19 cellular contexts compared by ENCODE assay signal in the genomic region with DNA sequence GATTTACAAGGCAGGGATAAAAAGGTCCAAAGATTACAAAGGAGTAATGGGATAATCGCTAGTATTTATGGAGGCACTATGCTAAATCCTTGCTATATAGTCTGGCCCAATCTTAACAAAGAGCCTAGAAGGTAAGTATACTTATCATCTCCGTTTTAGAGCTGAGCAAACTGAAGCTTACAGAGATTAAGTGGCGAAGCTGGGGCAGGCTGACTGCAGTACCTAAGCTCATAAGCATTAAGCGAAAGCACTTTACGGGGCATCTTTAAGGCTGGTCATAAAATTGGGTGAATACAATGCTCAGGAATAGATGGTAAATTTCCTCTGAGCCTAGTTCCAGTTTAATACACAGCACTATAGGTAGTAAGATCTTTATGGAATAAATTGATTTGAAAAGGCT. TPM values are rescaled to one million over a fixed set of nuclear protein-coding genes. Genes with fewer than 3 reads are reported as not detected.
DNase-seq lines count a peak whose midpoint lies in the region; ATAC-seq, FAIRE-seq and TF ChIP-seq lines count a peak whose summit lies in the region.
"Had no signal": no experiment of that assay in that cellular context is flagged by ENCODE, and none has a peak within 500 bp of the region (broad histone marks: within the 10 kb centered on the region; RNA-seq: fewer than 3 reads in every experiment).

No MANE protein-coding gene starts in this region.

- no peak for TF ChIP-seq EP300 in K562 (IDR thresholded peaks at IDR 0.05; ENCODE audit: low read length)

- no peak for TF ChIP-seq CTCF in K562 (IDR thresholded peaks at IDR 0.05 in 2 of 3, conservative IDR thresholded peaks at IDR 0.05 in 1 of 3; ENCODE audit: insufficient read depth in 2 of 3, low read depth in 1 of 3, low read length in 3 of 3)
- no peak for TF ChIP-seq CTCF in smooth muscle cell (IDR thresholded peaks at IDR 0.05; ENCODE audit: borderline replicate concordance, insufficient read depth, poor library complexity, severe bottlenecking)
- no peak for TF ChIP-seq CTCF in colonic mucosa (IDR thresholded peaks at IDR 0.05)

- no peaks in the 10 kb centered on the region for H3K9me1 ChIP-seq in K562 (ENCODE audit: control insufficient read depth, insufficient read depth, low read length)

- H3K9ac ChIP-seq in K562 (ENCODE audit: insufficient read depth in 1 of 2, low read depth in 2 of 2, low read length in 2 of 2) (no peak overlapping the region), smooth muscle cell (ENCODE audit: low read depth) (no peak overlapping the region), colonic mucosa (ENCODE audit: low read depth in 2 of 2, low read length in 2 of 2) (no peak overlapping the region)

- ATAC-seq in K562 (no peak), HG03175 (IDR thresholded peaks at IDR 0.05; ENCODE audit: unreplicated experiment) (no peak)
- ATAC-seq: HepG2 had no signal

- H3K27me3 ChIP-seq in K562 (ENCODE audit: control insufficient read depth in 2 of 2, insufficient read depth in 2 of 2, low read length in 2 of 2) (no peaks in the 10 kb centered on the region), smooth muscle cell (ENCODE audit: low read depth) (no peaks in the 10 kb centered on the region), colonic mucosa (no peaks in the 10 kb centered on the region)

- no peaks in the 10 kb centered on the region for H4K20me1 ChIP-seq in K562 (replicated peaks; ENCODE audit: control insufficient read depth, insufficient read depth, low read length)
- H4K20me1 ChIP-seq in smooth muscle cell (ENCODE audit: low read depth): no peaks in the 10 kb centered on the region

- FAIRE-seq in K562 (lab: Jason Lieb, UNC): no peak
- FAIRE-seq: H1, HepG2 had no signal

- CTCF ChIA-PET in K562 (lab: Yijun Ruan, JAX; ENCODE audit: low intra/inter-chr PET ratio): no interaction called here

- no TSS peak for BruUV-seq in K562 (replicated peaks; lab: Mats Ljungman, UMichigan)

- H3K4me3 ChIP-seq in K562: no peak overlapping the region
- H3K4me3 ChIP-seq in smooth muscle cell: no peak overlapping the region
- no peak overlapping the region for H3K4me3 ChIP-seq in colonic mucosa
- H3K4me3 ChIP-seq: SK-N-MC had no signal

- no peaks in the 10 kb centered on the region for H3K9me3 ChIP-seq in K562 (replicated peaks; ENCODE audit: control insufficient read depth, insufficient read depth, low read depth, low read length)
- H3K9me3 ChIP-seq in smooth muscle cell (replicated peaks; ENCODE audit: low read depth): no peaks in the 10 kb centered on the region
- H3K9me3 ChIP-seq in colonic mucosa: no peaks in the 10 kb centered on the region

- H3K36me3 ChIP-seq in K562 (ENCODE audit: control insufficient read depth, insufficient read depth, low read length) (no peaks in the 10 kb centered on the region), smooth muscle cell (ENCODE audit: low read depth) (no peaks in the 10 kb centered on the region), colonic mucosa (no peaks in the 10 kb centered on the region)

- 50% methylated on average over 5 of the region's 5 CpGs for WGBS in K562 (ENCODE audit: insufficient coverage, low coverage, missing lambda C conversion rate)
- WGBS in smooth muscle cell (ENCODE audit: low lambda C conversion rate): 55% methylated on average over 5 of the region's 5 CpGs

- TF ChIP-seq POLR2A in K562 (conservative IDR thresholded peaks at IDR 0.05): no peak

- H3K4me2 ChIP-seq in K562 (ENCODE audit: insufficient read depth, low read length) (no peak overlapping the region), smooth muscle cell (peak overlapping the region; percentile 0)

- POLR2A ChIA-PET in K562 (lab: Yijun Ruan, JAX): interaction anchor here (0.9 to 1.5 kb wide), 2 partner anchors 21 to 95 kb away, joined by 4 read pairs; no protein-coding TSS in a partner anchor

- in situ Hi-C loops in K562 (cut with MboI): no loop called here

- DNase-seq in DMS153 (lab: John Stamatoyannopoulos, UW) (peak; percentile 24), NCI-H1436 treated with DMSO at 0.1 percent for 48 hours (lab: John Stamatoyannopoulos, UW) (peak; percentile 46), K562 (ENCODE audit: extremely low read depth in 1 of 4, low spot score in 3 of 4) (no peak), smooth muscle cell (lab: John Stamatoyannopoulos, UW; ENCODE audit: unreplicated experiment) (no peak), colonic mucosa (no peak), AG08395 (ENCODE audit: low spot score) (no peak)
- DNase-seq: COR-L47, DMS79 treated with DMSO at 0.1 percent for 48 hours, KG1, NCI-H1417 treated with DMSO at 0.1 percent for 48 hours, NCI-H2029, NCI-H510A, NCI-H748 treated with DMSO at 0.1 percent for 48 hours, OCI-M1, Right ventricle myocardium superior had no signal

- H3F3A ChIP-seq in smooth muscle cell (ENCODE audit: low read depth): no peaks in the 10 kb centered on the region

- H3K79me2 ChIP-seq in K562 (ENCODE audit: control insufficient read depth, insufficient read depth, low read length) (no peaks in the 10 kb centered on the region), smooth muscle cell (ENCODE audit: low read depth) (no peaks in the 10 kb centered on the region)

- H2AFZ ChIP-seq in K562 (ENCODE audit: low read depth, low read length): peak overlapping the region; percentile 51
- H2AFZ ChIP-seq in smooth muscle cell (ENCODE audit: low read depth): no peak overlapping the region

- no peak for TF ChIP-seq RAD21 in K562 (CRISPR knock-in tag; conservative IDR thresholded peaks at IDR 0.05 in 1 of 2, IDR thresholded peaks at IDR 0.05 in 1 of 2)

- intact Hi-C loops in K562 (cut with micrococcal nuclease) (no loop called here), colonic mucosa (cut with DNase I) (no loop called here)

- H3K27ac ChIP-seq in K562 (ENCODE audit: extremely low read depth, low read depth, low read length) (no peak overlapping the region), smooth muscle cell (ENCODE audit: low read depth) (no peak overlapping the region), colonic mucosa (no peak overlapping the region)
- H3K27ac ChIP-seq: SK-N-MC had no signal

- H3K4me1 ChIP-seq in K562 (replicated peaks in 1 of 2; ENCODE audit: control insufficient read depth in 2 of 2, insufficient read depth in 2 of 2, low read length in 2 of 2): peaks cover 11 to 15% of the 10 kb centered on the region in 2 experiments; a peak in 4 of 5 replicates
- H3K4me1 ChIP-seq in smooth muscle cell (ENCODE audit: low read depth): no peaks in the 10 kb centered on the region
- H3K4me1 ChIP-seq in colonic mucosa: no peaks in the 10 kb centered on the region

TF ChIP-seq in K562, 482 proteins besides CTCF, POLR2A, EP300 and RAD21 (continues in another document):
- no peak for TF ChIP-seq ZNF12 (CRISPR knock-in tag; IDR thresholded peaks at IDR 0.05)

RNA-seq across cellular contexts. Expression of a gene that starts 30.0 kb away (rescaled TPM):
- total RNA-seq in K562 (2011; cell fraction: chromatin; rRNA removed; ENCODE audit: low replicate concordance): not detected in 2 replicates
- total RNA-seq in K562 (2011; cell fraction: nucleolus; rRNA removed): not detected in 2 replicates
- not detected in 2 replicates for total RNA-seq in K562 (2011; cell fraction: nucleoplasm; rRNA removed)
- total RNA-seq in K562 (2014; rRNA removed) (not detected in 2 replicates), K562 (2014; rRNA removed; fragmentation: Illumina TruSeq; extraction: Trizol) (not detected in 2 replicates), K562 (2015; rRNA removed; fragmentation: Illumina TruSeq; extraction: Trizol) (not detected in 2 replicates), K562 (2021) (not detected in 2 replicates), smooth muscle cell (not detected in 2 replicates), colonic mucosa (under 1 TPM; 0.45 to 0.47 TPM)
- polyA plus RNA-seq in K562 (2011; rRNA removed) (not detected in 2 replicates), K562 (2014; fragmentation: Illumina TruSeq; extraction: Trizol) (not detected in 2 replicates), K562 (2014; fragmentation: Nextera tagmentation; extraction: Ambion mirVana) (not detected), K562 (2014; rRNA removed) (not detected in 2 replicates), smooth muscle cell (not detected in 2 replicates)
- polyA plus RNA-seq in K562 (2011; cell fraction: cytosol; rRNA removed): not detected in 2 replicates
- polyA plus RNA-seq in K562 (2011; cell fraction: nucleus; rRNA removed): not detected in 2 replicates
- polyA plus RNA-seq in K562 (2012): not detected in 2 replicates
- polyA minus RNA-seq in K562 (2011; rRNA and poly(A)+ RNA removed): not detected in 2 replicates
- polyA minus RNA-seq in K562 (2011; cell fraction: cytosol; rRNA and poly(A)+ RNA removed): not detected in 2 replicates
- polyA minus RNA-seq in K562 (2011; cell fraction: nucleus; rRNA and poly(A)+ RNA removed): not detected in 2 replicates
- total RNA-seq: H1, HepG2 had no signal
- polyA plus RNA-seq: H1, HepG2 had no signal

Comparison
In these comparisons a context has a peak if more than half of its experiments do, and no peak if none do; other contexts are left out.
1. DNase-seq: peak in DMS153 (single experiment) and NCI-H1436 treated with DMSO at 0.1 percent for 48 hours (single experiment); none in K562 (0 of 4), smooth muscle cell (single experiment), colonic mucosa (single experiment) and AG08395 (single experiment).